1 cellular context compared by ENCODE assay signal in the genomic region with DNA sequence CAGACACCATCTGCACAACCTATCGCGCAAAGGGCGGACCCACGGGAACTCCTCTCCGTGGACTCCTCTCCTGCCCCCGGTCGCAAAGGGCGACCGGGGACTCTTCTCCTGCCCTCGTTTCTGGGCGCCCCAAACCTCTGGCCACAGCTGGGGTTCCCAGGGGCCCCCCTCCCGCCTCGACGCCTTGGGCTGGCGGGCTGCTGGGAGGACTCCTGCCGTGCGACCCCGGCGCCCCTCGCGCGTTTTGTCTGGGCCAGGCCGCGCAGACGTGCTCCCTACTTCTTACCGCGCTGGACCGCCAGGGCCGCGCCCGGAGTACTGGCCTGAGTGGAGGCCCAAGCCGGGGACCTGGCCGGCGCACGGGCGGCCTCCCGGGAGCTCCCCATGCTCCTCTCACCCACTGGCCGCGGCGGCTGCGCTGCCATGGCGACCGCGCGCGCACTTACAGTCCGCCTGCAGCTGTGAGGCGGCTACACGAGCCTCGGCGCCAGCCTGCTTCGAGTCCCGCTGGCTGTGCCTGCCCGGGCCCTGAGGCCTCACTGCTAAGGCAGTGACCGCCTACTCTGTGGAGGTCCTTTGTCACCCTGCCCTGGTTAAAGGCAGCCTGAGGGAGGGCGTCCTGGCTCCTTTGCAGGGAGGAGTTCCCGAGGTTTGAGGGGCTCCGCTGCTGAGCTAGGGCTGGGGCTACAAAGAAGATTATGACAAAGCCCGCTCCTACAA.
TF ChIP-seq lines count a peak whose summit lies in the region.

No MANE protein-coding gene starts in this region.

TF ChIP-seq in GM12878, 131 proteins besides CTCF, POLR2A, EP300 and RAD21 (continues in another document):
- no peak for TF ChIP-seq SPI1 (IDR thresholded peaks at IDR 0.05; ENCODE audit: borderline replicate concordance, insufficient read depth, low read depth, low read length)
- TF ChIP-seq BMI1 (IDR thresholded peaks at IDR 0.05; ENCODE audit: borderline replicate concordance) = peak; percentile 79
- TF ChIP-seq LARP7 (IDR thresholded peaks at IDR 0.05) = no peak
- peak; percentile 60 for TF ChIP-seq IKZF1 (conservative IDR thresholded peaks at IDR 0.05)
- TF ChIP-seq, protein P1, sequence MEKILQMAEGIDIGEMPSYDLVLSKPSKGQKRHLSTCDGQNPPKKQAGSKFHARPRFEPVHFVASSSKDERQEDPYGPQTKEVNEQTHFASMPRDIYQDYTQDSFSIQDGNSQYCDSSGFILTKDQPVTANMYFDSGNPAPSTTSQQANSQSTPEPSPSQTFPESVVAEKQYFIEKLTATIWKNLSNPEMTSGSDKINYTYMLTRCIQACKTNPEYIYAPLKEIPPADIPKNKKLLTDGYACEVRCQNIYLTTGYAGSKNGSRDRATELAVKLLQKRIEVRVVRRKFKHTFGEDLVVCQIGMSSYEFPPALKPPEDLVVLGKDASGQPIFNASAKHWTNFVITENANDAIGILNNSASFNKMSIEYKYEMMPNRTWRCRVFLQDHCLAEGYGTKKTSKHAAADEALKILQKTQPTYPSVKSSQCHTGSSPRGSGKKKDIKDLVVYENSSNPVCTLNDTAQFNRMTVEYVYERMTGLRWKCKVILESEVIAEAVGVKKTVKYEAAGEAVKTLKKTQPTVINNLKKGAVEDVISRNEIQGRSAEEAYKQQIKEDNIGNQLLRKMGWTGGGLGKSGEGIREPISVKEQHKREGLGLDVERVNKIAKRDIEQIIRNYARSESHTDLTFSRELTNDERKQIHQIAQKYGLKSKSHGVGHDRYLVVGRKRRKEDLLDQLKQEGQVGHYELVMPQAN (conservative IDR thresholded peaks at IDR 0.05) = 0 out of 2 replicates have a peak, but pooled peaks have one; percentile 39
- TF ChIP-seq TBL1XR1 (IDR thresholded peaks at IDR 0.05; ENCODE audit: low read depth, low read length) = no peak
- 0 out of 2 replicates have a peak, but pooled peaks have one; percentile 9 for TF ChIP-seq RUNX3 (IDR thresholded peaks at IDR 0.05; ENCODE audit: low read length)
- TF ChIP-seq, protein P2, sequence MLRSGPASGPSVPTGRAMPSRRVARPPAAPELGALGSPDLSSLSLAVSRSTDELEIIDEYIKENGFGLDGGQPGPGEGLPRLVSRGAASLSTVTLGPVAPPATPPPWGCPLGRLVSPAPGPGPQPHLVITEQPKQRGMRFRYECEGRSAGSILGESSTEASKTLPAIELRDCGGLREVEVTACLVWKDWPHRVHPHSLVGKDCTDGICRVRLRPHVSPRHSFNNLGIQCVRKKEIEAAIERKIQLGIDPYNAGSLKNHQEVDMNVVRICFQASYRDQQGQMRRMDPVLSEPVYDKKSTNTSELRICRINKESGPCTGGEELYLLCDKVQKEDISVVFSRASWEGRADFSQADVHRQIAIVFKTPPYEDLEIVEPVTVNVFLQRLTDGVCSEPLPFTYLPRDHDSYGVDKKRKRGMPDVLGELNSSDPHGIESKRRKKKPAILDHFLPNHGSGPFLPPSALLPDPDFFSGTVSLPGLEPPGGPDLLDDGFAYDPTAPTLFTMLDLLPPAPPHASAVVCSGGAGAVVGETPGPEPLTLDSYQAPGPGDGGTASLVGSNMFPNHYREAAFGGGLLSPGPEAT (IDR thresholded peaks at IDR 0.05; ENCODE audit: low read depth) = no peak
- TF ChIP-seq TCF7 (IDR thresholded peaks at IDR 0.05; ENCODE audit: borderline replicate concordance) = no peak
- no peak for TF ChIP-seq POU2F2 (IDR thresholded peaks at IDR 0.05; ENCODE audit: borderline replicate concordance, low read depth, low read length)
- TF ChIP-seq HDGF (IDR thresholded peaks at IDR 0.05) = no peak
- TF ChIP-seq MXI1 (IDR thresholded peaks at IDR 0.05; ENCODE audit: low read depth, low read length) = peak; percentile 80
- peak; percentile 61; the same call in 1 of the 2 replicates for TF ChIP-seq TCF12 (IDR thresholded peaks at IDR 0.05; ENCODE audit: low read depth, low read length)
- TF ChIP-seq NBN (IDR thresholded peaks at IDR 0.05) = no peak
- TF ChIP-seq SIN3A (IDR thresholded peaks at IDR 0.05; ENCODE audit: low read depth, low read length) = 0 out of 2 replicates have a peak, but pooled peaks have one; percentile 28
- TF ChIP-seq EED (IDR thresholded peaks at IDR 0.05; ENCODE audit: low read depth) = peak; percentile 9; the same call in 1 of the 2 replicates
- TF ChIP-seq RFX5 (IDR thresholded peaks at IDR 0.05; ENCODE audit: low read depth, low read length) = no peak
- TF ChIP-seq JUND (IDR thresholded peaks at IDR 0.05; ENCODE audit: low read depth, low read length) = no peak
- no peak for TF ChIP-seq SP1 (IDR thresholded peaks at IDR 0.05; ENCODE audit: low read depth, low read length)
- TF ChIP-seq SIX5 (IDR thresholded peaks at IDR 0.05; ENCODE audit: low read depth, low read length, severe bottlenecking) = no peak
- TF ChIP-seq KLF5 (IDR thresholded peaks at IDR 0.05; ENCODE audit: partially characterized antibody) = no peak
- TF ChIP-seq NFXL1 (IDR thresholded peaks at IDR 0.05; ENCODE audit: borderline replicate concordance) = peak; percentile 3; the same call in 1 of the 2 replicates
- TF ChIP-seq, protein P3, sequence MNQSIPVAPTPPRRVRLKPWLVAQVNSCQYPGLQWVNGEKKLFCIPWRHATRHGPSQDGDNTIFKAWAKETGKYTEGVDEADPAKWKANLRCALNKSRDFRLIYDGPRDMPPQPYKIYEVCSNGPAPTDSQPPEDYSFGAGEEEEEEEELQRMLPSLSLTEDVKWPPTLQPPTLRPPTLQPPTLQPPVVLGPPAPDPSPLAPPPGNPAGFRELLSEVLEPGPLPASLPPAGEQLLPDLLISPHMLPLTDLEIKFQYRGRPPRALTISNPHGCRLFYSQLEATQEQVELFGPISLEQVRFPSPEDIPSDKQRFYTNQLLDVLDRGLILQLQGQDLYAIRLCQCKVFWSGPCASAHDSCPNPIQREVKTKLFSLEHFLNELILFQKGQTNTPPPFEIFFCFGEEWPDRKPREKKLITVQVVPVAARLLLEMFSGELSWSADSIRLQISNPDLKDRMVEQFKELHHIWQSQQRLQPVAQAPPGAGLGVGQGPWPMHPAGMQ (IDR thresholded peaks at IDR 0.05; ENCODE audit: borderline replicate concordance) = no peak
- TF ChIP-seq NFIC (IDR thresholded peaks at IDR 0.05; ENCODE audit: low read depth, low read length) = no peak
- TF ChIP-seq, protein P4, sequence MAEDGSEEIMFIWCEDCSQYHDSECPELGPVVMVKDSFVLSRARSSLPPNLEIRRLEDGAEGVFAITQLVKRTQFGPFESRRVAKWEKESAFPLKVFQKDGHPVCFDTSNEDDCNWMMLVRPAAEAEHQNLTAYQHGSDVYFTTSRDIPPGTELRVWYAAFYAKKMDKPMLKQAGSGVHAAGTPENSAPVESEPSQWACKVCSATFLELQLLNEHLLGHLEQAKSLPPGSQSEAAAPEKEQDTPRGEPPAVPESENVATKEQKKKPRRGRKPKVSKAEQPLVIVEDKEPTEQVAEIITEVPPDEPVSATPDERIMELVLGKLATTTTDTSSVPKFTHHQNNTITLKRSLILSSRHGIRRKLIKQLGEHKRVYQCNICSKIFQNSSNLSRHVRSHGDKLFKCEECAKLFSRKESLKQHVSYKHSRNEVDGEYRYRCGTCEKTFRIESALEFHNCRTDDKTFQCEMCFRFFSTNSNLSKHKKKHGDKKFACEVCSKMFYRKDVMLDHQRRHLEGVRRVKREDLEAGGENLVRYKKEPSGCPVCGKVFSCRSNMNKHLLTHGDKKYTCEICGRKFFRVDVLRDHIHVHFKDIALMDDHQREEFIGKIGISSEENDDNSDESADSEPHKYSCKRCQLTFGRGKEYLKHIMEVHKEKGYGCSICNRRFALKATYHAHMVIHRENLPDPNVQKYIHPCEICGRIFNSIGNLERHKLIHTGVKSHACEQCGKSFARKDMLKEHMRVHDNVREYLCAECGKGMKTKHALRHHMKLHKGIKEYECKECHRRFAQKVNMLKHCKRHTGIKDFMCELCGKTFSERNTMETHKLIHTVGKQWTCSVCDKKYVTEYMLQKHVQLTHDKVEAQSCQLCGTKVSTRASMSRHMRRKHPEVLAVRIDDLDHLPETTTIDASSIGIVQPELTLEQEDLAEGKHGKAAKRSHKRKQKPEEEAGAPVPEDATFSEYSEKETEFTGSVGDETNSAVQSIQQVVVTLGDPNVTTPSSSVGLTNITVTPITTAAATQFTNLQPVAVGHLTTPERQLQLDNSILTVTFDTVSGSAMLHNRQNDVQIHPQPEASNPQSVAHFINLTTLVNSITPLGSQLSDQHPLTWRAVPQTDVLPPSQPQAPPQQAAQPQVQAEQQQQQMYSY (CRISPR knock-in tag; IDR thresholded peaks at IDR 0.05) = no peak
- TF ChIP-seq YY1 (IDR thresholded peaks at IDR 0.05; ENCODE audit: low read depth, low read length) = 0 out of 2 replicates have a peak, but pooled peaks have one; percentile 0
- TF ChIP-seq ZNF622 (IDR thresholded peaks at IDR 0.05) = no peak
- TF ChIP-seq, protein P5, sequence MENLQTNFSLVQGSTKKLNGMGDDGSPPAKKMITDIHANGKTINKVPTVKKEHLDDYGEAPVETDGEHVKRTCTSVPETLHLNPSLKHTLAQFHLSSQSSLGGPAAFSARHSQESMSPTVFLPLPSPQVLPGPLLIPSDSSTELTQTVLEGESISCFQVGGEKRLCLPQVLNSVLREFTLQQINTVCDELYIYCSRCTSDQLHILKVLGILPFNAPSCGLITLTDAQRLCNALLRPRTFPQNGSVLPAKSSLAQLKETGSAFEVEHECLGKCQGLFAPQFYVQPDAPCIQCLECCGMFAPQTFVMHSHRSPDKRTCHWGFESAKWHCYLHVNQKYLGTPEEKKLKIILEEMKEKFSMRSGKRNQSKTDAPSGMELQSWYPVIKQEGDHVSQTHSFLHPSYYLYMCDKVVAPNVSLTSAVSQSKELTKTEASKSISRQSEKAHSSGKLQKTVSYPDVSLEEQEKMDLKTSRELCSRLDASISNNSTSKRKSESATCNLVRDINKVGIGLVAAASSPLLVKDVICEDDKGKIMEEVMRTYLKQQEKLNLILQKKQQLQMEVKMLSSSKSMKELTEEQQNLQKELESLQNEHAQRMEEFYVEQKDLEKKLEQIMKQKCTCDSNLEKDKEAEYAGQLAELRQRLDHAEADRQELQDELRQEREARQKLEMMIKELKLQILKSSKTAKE (IDR thresholded peaks at IDR 0.05; ENCODE audit: low read depth, poor library complexity, severe bottlenecking) = no peak
- TF ChIP-seq BHLHE40 (IDR thresholded peaks at IDR 0.05; ENCODE audit: borderline replicate concordance in 1 of 2, low read depth in 2 of 2, low read length in 1 of 2) = peak in 1 of 2 experiments; percentile 82; a peak in 2 of 4 replicates
- TF ChIP-seq NR2C1 (IDR thresholded peaks at IDR 0.05) = no peak
- TF ChIP-seq CBX5 (IDR thresholded peaks at IDR 0.05; ENCODE audit: low read depth) = peak; percentile 73; the same call in 1 of the 2 replicates
- no peak for TF ChIP-seq MTA3 (IDR thresholded peaks at IDR 0.05; ENCODE audit: borderline replicate concordance, low read length)
- TF ChIP-seq SMAD5 (IDR thresholded peaks at IDR 0.05; ENCODE audit: low read depth) = no peak
- no peak for TF ChIP-seq KAT2A (conservative IDR thresholded peaks at IDR 0.05; ENCODE audit: control insufficient read depth, low read depth, low read length)
- TF ChIP-seq GATAD2B (conservative IDR thresholded peaks at IDR 0.05; ENCODE audit: low read depth) = peak; percentile 65; the same call in 1 of the 2 replicates
- no peak for TF ChIP-seq CREB1 (IDR thresholded peaks at IDR 0.05; ENCODE audit: low read depth)
- no peak for TF ChIP-seq CHD4 (IDR thresholded peaks at IDR 0.05)
- TF ChIP-seq ZNF217 (IDR thresholded peaks at IDR 0.05) = no peak
- no peak; the same call in 1 of the 2 replicates for TF ChIP-seq HDAC2 (IDR thresholded peaks at IDR 0.05)
- TF ChIP-seq, protein P6, sequence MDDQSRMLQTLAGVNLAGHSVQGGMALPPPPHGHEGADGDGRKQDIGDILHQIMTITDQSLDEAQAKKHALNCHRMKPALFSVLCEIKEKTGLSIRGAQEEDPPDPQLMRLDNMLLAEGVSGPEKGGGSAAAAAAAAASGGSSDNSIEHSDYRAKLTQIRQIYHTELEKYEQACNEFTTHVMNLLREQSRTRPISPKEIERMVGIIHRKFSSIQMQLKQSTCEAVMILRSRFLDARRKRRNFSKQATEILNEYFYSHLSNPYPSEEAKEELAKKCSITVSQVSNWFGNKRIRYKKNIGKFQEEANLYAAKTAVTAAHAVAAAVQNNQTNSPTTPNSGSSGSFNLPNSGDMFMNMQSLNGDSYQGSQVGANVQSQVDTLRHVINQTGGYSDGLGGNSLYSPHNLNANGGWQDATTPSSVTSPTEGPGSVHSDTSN (IDR thresholded peaks at IDR 0.05; ENCODE audit: insufficient replicate concordance, low read depth, low read length) = no peak
- TF ChIP-seq, protein P7, sequence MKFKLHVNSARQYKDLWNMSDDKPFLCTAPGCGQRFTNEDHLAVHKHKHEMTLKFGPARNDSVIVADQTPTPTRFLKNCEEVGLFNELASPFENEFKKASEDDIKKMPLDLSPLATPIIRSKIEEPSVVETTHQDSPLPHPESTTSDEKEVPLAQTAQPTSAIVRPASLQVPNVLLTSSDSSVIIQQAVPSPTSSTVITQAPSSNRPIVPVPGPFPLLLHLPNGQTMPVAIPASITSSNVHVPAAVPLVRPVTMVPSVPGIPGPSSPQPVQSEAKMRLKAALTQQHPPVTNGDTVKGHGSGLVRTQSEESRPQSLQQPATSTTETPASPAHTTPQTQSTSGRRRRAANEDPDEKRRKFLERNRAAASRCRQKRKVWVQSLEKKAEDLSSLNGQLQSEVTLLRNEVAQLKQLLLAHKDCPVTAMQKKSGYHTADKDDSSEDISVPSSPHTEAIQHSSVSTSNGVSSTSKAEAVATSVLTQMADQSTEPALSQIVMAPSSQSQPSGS (IDR thresholded peaks at IDR 0.05; ENCODE audit: low read length) = no peak
- TF ChIP-seq SUPT20H (IDR thresholded peaks at IDR 0.05; ENCODE audit: borderline replicate concordance, control insufficient read depth, low read depth, low read length) = no peak
- 0 out of 2 replicates have a peak, but pooled peaks have one; percentile 32 for TF ChIP-seq NR2F1 (conservative IDR thresholded peaks at IDR 0.05)
- TF ChIP-seq, protein P8, sequence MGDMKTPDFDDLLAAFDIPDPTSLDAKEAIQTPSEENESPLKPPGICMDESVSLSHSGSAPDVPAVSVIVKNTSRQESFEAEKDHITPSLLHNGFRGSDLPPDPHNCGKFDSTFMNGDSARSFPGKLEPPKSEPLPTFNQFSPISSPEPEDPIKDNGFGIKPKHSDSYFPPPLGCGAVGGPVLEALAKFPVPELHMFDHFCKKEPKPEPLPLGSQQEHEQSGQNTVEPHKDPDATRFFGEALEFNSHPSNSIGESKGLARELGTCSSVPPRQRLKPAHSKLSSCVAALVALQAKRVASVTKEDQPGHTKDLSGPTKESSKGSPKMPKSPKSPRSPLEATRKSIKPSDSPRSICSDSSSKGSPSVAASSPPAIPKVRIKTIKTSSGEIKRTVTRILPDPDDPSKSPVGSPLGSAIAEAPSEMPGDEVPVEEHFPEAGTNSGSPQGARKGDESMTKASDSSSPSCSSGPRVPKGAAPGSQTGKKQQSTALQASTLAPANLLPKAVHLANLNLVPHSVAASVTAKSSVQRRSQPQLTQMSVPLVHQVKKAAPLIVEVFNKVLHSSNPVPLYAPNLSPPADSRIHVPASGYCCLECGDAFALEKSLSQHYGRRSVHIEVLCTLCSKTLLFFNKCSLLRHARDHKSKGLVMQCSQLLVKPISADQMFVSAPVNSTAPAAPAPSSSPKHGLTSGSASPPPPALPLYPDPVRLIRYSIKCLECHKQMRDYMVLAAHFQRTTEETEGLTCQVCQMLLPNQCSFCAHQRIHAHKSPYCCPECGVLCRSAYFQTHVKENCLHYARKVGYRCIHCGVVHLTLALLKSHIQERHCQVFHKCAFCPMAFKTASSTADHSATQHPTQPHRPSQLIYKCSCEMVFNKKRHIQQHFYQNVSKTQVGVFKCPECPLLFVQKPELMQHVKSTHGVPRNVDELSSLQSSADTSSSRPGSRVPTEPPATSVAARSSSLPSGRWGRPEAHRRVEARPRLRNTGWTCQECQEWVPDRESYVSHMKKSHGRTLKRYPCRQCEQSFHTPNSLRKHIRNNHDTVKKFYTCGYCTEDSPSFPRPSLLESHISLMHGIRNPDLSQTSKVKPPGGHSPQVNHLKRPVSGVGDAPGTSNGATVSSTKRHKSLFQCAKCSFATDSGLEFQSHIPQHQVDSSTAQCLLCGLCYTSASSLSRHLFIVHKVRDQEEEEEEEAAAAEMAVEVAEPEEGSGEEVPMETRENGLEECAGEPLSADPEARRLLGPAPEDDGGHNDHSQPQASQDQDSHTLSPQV (IDR thresholded peaks at IDR 0.05) = no peak
